Comparison of ENCODE assay signal across 16 cellular contexts in the genomic region with DNA sequence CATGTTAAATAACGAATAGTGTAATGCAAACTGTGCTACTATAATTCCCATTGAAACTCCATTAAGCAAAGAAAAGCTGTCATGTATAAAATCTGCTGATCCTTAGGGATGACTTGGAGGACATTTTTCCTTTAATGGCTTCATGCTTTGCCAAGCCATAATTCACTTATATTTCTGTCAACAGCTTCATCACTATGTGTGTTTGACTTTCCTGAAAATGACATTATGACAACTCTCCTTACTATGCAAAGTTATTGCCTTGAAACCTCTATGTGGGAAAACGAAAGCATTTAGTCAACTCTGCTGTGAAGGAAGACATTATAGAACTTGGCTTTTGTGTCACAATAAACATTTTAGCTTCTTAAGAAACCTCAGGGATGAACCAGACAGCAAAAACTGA.
DNase-seq lines count a peak whose midpoint lies in the region; ATAC-seq and TF ChIP-seq lines count a peak whose summit lies in the region.
"Had no signal": no experiment of that assay in that cellular context is flagged by ENCODE, and none has a peak within 500 bp of the region (broad histone marks: within the 10 kb centered on the region; RNA-seq: fewer than 3 reads in every experiment).

No MANE protein-coding gene starts in this region.

- no peak overlapping the region for H3K27ac ChIP-seq in OCI-LY3 (ENCODE audit: low read length)
- H3K27ac ChIP-seq in thoracic aorta: no peak overlapping the region
- H3K27ac ChIP-seq: A549, HL-60 had no signal

- H3K9me3 ChIP-seq in OCI-LY3 (ENCODE audit: insufficient read depth, low read length) (no peaks in the 10 kb centered on the region), thoracic aorta (no peaks in the 10 kb centered on the region)
- H3K9me3 ChIP-seq: A549 had no signal

- no peaks in the 10 kb centered on the region for H3K27me3 ChIP-seq in OCI-LY3 (ENCODE audit: low read depth, low read length)
- H3K27me3 ChIP-seq in thoracic aorta (replicated peaks; ENCODE audit: insufficient read depth): no peaks in the 10 kb centered on the region

- no peaks in the 10 kb centered on the region for H3K79me2 ChIP-seq in OCI-LY3 (ENCODE audit: low read length)

- H3K9ac ChIP-seq in OCI-LY3 (ENCODE audit: low read length): no peak overlapping the region

- H3K4me1 ChIP-seq in OCI-LY3 (ENCODE audit: low read length) (no peaks in the 10 kb centered on the region), thoracic aorta (ENCODE audit: control insufficient read depth in 1 of 2, low read depth in 2 of 2) (peaks cover 0 to 11% of the 10 kb centered on the region in 2 donors)
- H3K4me1 ChIP-seq: A549 had no signal

- no peak for TF ChIP-seq CTCF in OCI-LY3 (IDR thresholded peaks at IDR 0.05; ENCODE audit: low read depth, low read length)
- no peak for TF ChIP-seq CTCF in thoracic aorta (IDR thresholded peaks at IDR 0.05)

- H3K36me3 ChIP-seq in OCI-LY3 (replicated peaks; ENCODE audit: low read depth, low read length) (no peaks in the 10 kb centered on the region), thoracic aorta (no peaks in the 10 kb centered on the region)

- ATAC-seq in GM19463 (IDR thresholded peaks at IDR 0.05; ENCODE audit: unreplicated experiment) (peak; percentile 44), SK-N-SH treated with all-trans-retinoic acid at 6 μM for 48 hours (peak; percentile 22; the same call in 1 of the 3 replicates), thoracic aorta (ENCODE audit: insufficient number of reproducible peaks, low FRiP score, low read depth) (no peak)
- ATAC-seq: A549; CD8-positive, alpha-beta T cell had no signal

- peak overlapping the region; percentile 6; the same call in 1 of the 2 replicates for H3K4me2 ChIP-seq in OCI-LY3 (ENCODE audit: low read length)
- H3K4me2 ChIP-seq: A549 had no signal

- no peaks in the 10 kb centered on the region for H4K20me1 ChIP-seq in OCI-LY3 (ENCODE audit: insufficient read depth, low read length)

- H3K4me3 ChIP-seq in OCI-LY3 (ENCODE audit: low read length) (no peak overlapping the region), thoracic aorta (peak overlapping the region; percentile 51)
- H3K4me3 ChIP-seq: A549 had no signal

- H2AFZ ChIP-seq in OCI-LY3 (ENCODE audit: low read depth, low read length): no peak overlapping the region; the same call in 1 of the 2 replicates

- no peak for DNase-seq in thoracic aorta (ENCODE audit: low spot score)
- no peak for DNase-seq in NOMO-1 treated with DMSO at 0.1 percent for 48 hours (lab: John Stamatoyannopoulos, UW; ENCODE audit: unreplicated experiment)
- no peak for DNase-seq in activated CD4-positive, CD25-positive, alpha-beta regulatory T cell (lab: John Stamatoyannopoulos, UW)
- DNase-seq in A172 (ENCODE audit: low spot score): no peak
- DNase-seq: CD8-positive, alpha-beta T cell; COR-L47; DMS153; DMS79 treated with DMSO at 0.1 percent for 48 hours; EL; HCEC 1CT; HFFc6 had no signal

TF ChIP-seq in SK-N-SH treated with all-trans-retinoic acid at 6 μM for 48 hours, 23 proteins besides CTCF, POLR2A, EP300 and RAD21:
- TF ChIP-seq, protein P1, sequence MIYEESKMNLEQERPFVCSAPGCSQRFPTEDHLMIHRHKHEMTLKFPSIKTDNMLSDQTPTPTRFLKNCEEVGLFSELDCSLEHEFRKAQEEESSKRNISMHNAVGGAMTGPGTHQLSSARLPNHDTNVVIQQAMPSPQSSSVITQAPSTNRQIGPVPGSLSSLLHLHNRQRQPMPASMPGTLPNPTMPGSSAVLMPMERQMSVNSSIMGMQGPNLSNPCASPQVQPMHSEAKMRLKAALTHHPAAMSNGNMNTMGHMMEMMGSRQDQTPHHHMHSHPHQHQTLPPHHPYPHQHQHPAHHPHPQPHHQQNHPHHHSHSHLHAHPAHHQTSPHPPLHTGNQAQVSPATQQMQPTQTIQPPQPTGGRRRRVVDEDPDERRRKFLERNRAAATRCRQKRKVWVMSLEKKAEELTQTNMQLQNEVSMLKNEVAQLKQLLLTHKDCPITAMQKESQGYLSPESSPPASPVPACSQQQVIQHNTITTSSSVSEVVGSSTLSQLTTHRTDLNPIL (CRISPR knock-in tag; IDR thresholded peaks at IDR 0.05; ENCODE audit: low read depth): no peak
- TF ChIP-seq CSRNP3 (CRISPR knock-in tag; IDR thresholded peaks at IDR 0.05): no peak
- no peak for TF ChIP-seq BACH2 (CRISPR knock-in tag; IDR thresholded peaks at IDR 0.05; ENCODE audit: borderline replicate concordance)
- TF ChIP-seq ESRRG (CRISPR knock-in tag; IDR thresholded peaks at IDR 0.05): no peak
- TF ChIP-seq ZFP30 (CRISPR knock-in tag; IDR thresholded peaks at IDR 0.05): no peak
- no peak for TF ChIP-seq RARB (CRISPR knock-in tag; IDR thresholded peaks at IDR 0.05)
- no peak for TF ChIP-seq PPARA (CRISPR knock-in tag; IDR thresholded peaks at IDR 0.05; ENCODE audit: borderline replicate concordance)
- TF ChIP-seq, protein P2, sequence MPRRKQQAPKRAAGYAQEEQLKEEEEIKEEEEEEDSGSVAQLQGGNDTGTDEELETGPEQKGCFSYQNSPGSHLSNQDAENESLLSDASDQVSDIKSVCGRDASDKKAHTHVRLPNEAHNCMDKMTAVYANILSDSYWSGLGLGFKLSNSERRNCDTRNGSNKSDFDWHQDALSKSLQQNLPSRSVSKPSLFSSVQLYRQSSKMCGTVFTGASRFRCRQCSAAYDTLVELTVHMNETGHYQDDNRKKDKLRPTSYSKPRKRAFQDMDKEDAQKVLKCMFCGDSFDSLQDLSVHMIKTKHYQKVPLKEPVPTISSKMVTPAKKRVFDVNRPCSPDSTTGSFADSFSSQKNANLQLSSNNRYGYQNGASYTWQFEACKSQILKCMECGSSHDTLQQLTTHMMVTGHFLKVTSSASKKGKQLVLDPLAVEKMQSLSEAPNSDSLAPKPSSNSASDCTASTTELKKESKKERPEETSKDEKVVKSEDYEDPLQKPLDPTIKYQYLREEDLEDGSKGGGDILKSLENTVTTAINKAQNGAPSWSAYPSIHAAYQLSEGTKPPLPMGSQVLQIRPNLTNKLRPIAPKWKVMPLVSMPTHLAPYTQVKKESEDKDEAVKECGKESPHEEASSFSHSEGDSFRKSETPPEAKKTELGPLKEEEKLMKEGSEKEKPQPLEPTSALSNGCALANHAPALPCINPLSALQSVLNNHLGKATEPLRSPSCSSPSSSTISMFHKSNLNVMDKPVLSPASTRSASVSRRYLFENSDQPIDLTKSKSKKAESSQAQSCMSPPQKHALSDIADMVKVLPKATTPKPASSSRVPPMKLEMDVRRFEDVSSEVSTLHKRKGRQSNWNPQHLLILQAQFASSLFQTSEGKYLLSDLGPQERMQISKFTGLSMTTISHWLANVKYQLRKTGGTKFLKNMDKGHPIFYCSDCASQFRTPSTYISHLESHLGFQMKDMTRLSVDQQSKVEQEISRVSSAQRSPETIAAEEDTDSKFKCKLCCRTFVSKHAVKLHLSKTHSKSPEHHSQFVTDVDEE (CRISPR knock-in tag; IDR thresholded peaks at IDR 0.05): no peak
- no peak for TF ChIP-seq CSDC2 (CRISPR knock-in tag; IDR thresholded peaks at IDR 0.05)
- no peak for TF ChIP-seq ZNF8 (CRISPR knock-in tag; IDR thresholded peaks at IDR 0.05)
- TF ChIP-seq TCF4 (CRISPR knock-in tag; IDR thresholded peaks at IDR 0.05; ENCODE audit: borderline replicate concordance): no peak
- TF ChIP-seq OSR1 (CRISPR knock-in tag; IDR thresholded peaks at IDR 0.05): no peak
- no peak for TF ChIP-seq ZNF70 (CRISPR knock-in tag; IDR thresholded peaks at IDR 0.05)
- no peak for TF ChIP-seq ZNF565 (CRISPR knock-in tag; conservative IDR thresholded peaks at IDR 0.05; ENCODE audit: low read depth)
- TF ChIP-seq TOX (CRISPR knock-in tag; IDR thresholded peaks at IDR 0.05; ENCODE audit: borderline replicate concordance): no peak
- TF ChIP-seq, protein P3, sequence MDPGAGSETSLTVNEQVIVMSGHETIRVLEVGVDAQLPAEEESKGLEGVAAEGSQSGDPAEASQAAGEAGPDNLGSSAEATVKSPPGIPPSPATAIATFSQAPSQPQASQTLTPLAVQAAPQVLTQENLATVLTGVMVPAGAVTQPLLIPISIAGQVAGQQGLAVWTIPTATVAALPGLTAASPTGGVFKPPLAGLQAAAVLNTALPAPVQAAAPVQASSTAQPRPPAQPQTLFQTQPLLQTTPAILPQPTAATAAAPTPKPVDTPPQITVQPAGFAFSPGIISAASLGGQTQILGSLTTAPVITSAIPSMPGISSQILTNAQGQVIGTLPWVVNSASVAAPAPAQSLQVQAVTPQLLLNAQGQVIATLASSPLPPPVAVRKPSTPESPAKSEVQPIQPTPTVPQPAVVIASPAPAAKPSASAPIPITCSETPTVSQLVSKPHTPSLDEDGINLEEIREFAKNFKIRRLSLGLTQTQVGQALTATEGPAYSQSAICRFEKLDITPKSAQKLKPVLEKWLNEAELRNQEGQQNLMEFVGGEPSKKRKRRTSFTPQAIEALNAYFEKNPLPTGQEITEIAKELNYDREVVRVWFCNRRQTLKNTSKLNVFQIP (CRISPR knock-in tag; IDR thresholded peaks at IDR 0.05; ENCODE audit: borderline replicate concordance, low read depth): no peak
- TF ChIP-seq GLIS3 (CRISPR knock-in tag; IDR thresholded peaks at IDR 0.05): no peak
- no peak for TF ChIP-seq SNAI2 (CRISPR knock-in tag; IDR thresholded peaks at IDR 0.05)
- TF ChIP-seq ZC3H10 (CRISPR knock-in tag; IDR thresholded peaks at IDR 0.05): no peak
